In the genomic region with DNA sequence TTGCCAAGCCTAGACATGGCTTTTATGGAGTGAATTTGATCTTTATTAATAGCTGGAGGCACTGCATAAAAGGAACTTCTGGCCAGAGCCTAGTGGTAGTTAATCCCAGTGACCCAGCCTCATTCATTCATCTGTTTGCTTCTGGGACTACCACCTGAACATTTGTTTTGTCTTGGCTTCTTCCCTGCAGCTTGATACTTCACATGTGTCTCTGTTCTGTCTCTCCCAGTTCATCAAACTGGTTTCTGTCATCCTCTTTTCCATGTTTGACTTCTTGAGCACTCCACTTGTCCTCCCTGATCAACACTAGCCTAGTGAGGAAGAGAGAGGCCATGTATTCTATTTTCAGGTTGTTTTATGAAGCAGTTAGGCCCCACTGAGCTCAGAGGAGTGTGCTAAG, we compare ENCODE assay signal across 36 cellular contexts.
"Had no signal": no experiment of that assay in that cellular context is flagged by ENCODE, and none has a peak within 500 bp of the region (broad histone marks: within the 10 kb centered on the region; RNA-seq: fewer than 3 reads in every experiment).

No MANE protein-coding gene starts in this region.

- H3K9me3 Mint-ChIP-seq: activated CD8-positive, alpha-beta T cell treated with anti-CD3 and anti-CD28 coated beads for 36 hours; activated naive CD4-positive, alpha-beta T cell treated with anti-CD3 and anti-CD28 coated beads, Interleukin-2, amount 50 U/mL, for 24 hours; WTC11 had no signal

- H3K9me3 ChIP-seq: ascending aorta, breast epithelium had no signal

- ATAC-seq: activated CD4-positive, alpha-beta T cell treated with anti-CD3 and anti-CD28 coated beads for 36 hours; activated CD4-positive, CD25-positive, alpha-beta regulatory T cell treated with anti-CD3 and anti-CD28 coated beads, Interleukin-2, amount 50 U/mL, for 24 hours; activated CD8-positive, alpha-beta memory T cell treated with anti-CD3 and anti-CD28 coated beads, Interleukin-2, amount 10 ng/mL, durations not matched to agents 7 days and 5 days; activated CD8-positive, alpha-beta T cell treated with anti-CD3 and anti-CD28 coated beads for 36 hours; activated naive CD8-positive, alpha-beta T cell treated with anti-CD3 and anti-CD28 coated beads, Interleukin-2, amount 50 U/mL, for 24 hours; WTC11 had no signal

- H3K4me1 Mint-ChIP-seq: activated CD4-positive, alpha-beta T cell treated with anti-CD3 and anti-CD28 coated beads for 36 hours; activated CD4-positive, alpha-beta T cell treated with anti-CD3 and anti-CD28 coated beads, Interleukin-2, amount 10 ng/mL, durations not matched to agents 7 days and 5 days; activated CD8-positive, alpha-beta memory T cell treated with anti-CD3 and anti-CD28 coated beads, Interleukin-2, amount 10 ng/mL, durations not matched to agents 7 days and 5 days; activated naive CD4-positive, alpha-beta T cell treated with anti-CD3 and anti-CD28 coated beads, Interleukin-2, amount 10 ng/mL, durations not matched to agents 7 days and 5 days; activated naive CD4-positive, alpha-beta T cell treated with anti-CD3 and anti-CD28 coated beads, Interleukin-2, amount 50 U/mL, for 24 hours; activated naive CD8-positive, alpha-beta T cell treated with anti-CD3 and anti-CD28 coated beads, Interleukin-2, amount 10 ng/mL, durations not matched to agents 7 days and 5 days; activated naive CD8-positive, alpha-beta T cell treated with anti-CD3 and anti-CD28 coated beads, Interleukin-2, amount 50 U/mL, for 24 hours; central memory CD8-positive, alpha-beta T cell had no signal

- H3K27me3 ChIP-seq: ascending aorta, brain microvascular endothelial cell, breast epithelium had no signal

- H3K4me3 Mint-ChIP-seq: activated CD4-positive, alpha-beta T cell treated with anti-CD3 and anti-CD28 coated beads for 36 hours; activated CD4-positive, alpha-beta T cell treated with anti-CD3 and anti-CD28 coated beads, Interleukin-2, amount 10 ng/mL, durations not matched to agents 7 days and 5 days; activated CD8-positive, alpha-beta memory T cell treated with anti-CD3 and anti-CD28 coated beads, Interleukin-2, amount 10 ng/mL, durations not matched to agents 7 days and 5 days; activated CD8-positive, alpha-beta T cell treated with anti-CD3 and anti-CD28 coated beads for 36 hours; activated naive CD4-positive, alpha-beta T cell treated with anti-CD3 and anti-CD28 coated beads, Interleukin-2, amount 10 ng/mL, durations not matched to agents 7 days and 5 days; activated naive CD4-positive, alpha-beta T cell treated with anti-CD3 and anti-CD28 coated beads, Interleukin-2, amount 50 U/mL, for 24 hours; activated naive CD8-positive, alpha-beta T cell; activated naive CD8-positive, alpha-beta T cell treated with anti-CD3 and anti-CD28 coated beads, Interleukin-2, amount 10 ng/mL, durations not matched to agents 7 days and 5 days; activated naive CD8-positive, alpha-beta T cell treated with anti-CD3 and anti-CD28 coated beads, Interleukin-2, amount 50 U/mL, for 24 hours; central memory CD8-positive, alpha-beta T cell; T-helper 1 cell treated with Interleukin-12 subunit alpha and Interleukin-12 subunit beta and Interleukin-4 antibody, amounts not matched to agents 30 μg/mL and 1 μg/mL, for 36 hours; T-helper 2 cell treated with Interferon-gamma antibody and Interleukin-4, amounts not matched to agents 5 μg/mL and 100 μg/mL, for 36 hours; WTC11 had no signal

- H3K27ac Mint-ChIP-seq: activated CD4-positive, alpha-beta T cell treated with anti-CD3 and anti-CD28 coated beads for 36 hours; activated CD4-positive, alpha-beta T cell treated with anti-CD3 and anti-CD28 coated beads, Interleukin-2, amount 10 ng/mL, durations not matched to agents 7 days and 5 days; activated CD8-positive, alpha-beta memory T cell treated with anti-CD3 and anti-CD28 coated beads, Interleukin-2, amount 10 ng/mL, durations not matched to agents 7 days and 5 days; activated CD8-positive, alpha-beta T cell treated with anti-CD3 and anti-CD28 coated beads for 36 hours; activated naive CD4-positive, alpha-beta T cell treated with anti-CD3 and anti-CD28 coated beads, Interleukin-2, amount 10 ng/mL, durations not matched to agents 7 days and 5 days; activated naive CD4-positive, alpha-beta T cell treated with anti-CD3 and anti-CD28 coated beads, Interleukin-2, amount 50 U/mL, for 24 hours; activated naive CD8-positive, alpha-beta T cell; activated naive CD8-positive, alpha-beta T cell treated with anti-CD3 and anti-CD28 coated beads, Interleukin-2, amount 10 ng/mL, durations not matched to agents 7 days and 5 days; activated naive CD8-positive, alpha-beta T cell treated with anti-CD3 and anti-CD28 coated beads, Interleukin-2, amount 50 U/mL, for 24 hours; activated T-helper 2 cell treated with anti-CD3 and anti-CD28 coated beads, Interferon-gamma antibody, Interleukin-2, Interleukin-4, amounts not matched to agents 10 μg/mL and 5 μg/mL and 100 μg/mL, durations not matched to agents 14 hours and 24 hours and 36 hours; T-helper 1 cell treated with Interleukin-12 subunit alpha and Interleukin-12 subunit beta and Interleukin-4 antibody, amounts not matched to agents 30 μg/mL and 1 μg/mL, for 36 hours; T-helper 2 cell treated with Interferon-gamma antibody and Interleukin-4, amounts not matched to agents 5 μg/mL and 100 μg/mL, for 36 hours; WTC11 had no signal

- DNase-seq: activated CD4-positive, alpha-beta T cell treated with anti-CD3 and anti-CD28 coated beads for 1 hour; activated CD4-positive, alpha-beta T cell treated with anti-CD3 and anti-CD28 coated beads for 36 hours; activated CD4-positive, alpha-beta T cell treated with anti-CD3 and anti-CD28 coated beads for 48 hours; activated CD4-positive, alpha-beta T cell treated with anti-CD3 and anti-CD28 coated beads, Interleukin-2, amount 10 ng/mL, durations not matched to agents 7 days and 5 days; activated CD4-positive, alpha-beta T cell treated with anti-CD3 and anti-CD28 coated beads, Interleukin-2, amount 50 U/mL, for 48 hours; activated CD4-positive, CD25-positive, alpha-beta regulatory T cell; activated CD8-positive, alpha-beta memory T cell treated with anti-CD3 and anti-CD28 coated beads for 24 hours; activated CD8-positive, alpha-beta memory T cell treated with anti-CD3 and anti-CD28 coated beads, Interleukin-2, amount 10 ng/mL, durations not matched to agents 7 days and 5 days; activated CD8-positive, alpha-beta T cell treated with anti-CD3 and anti-CD28 coated beads for 36 hours; activated effector memory CD4-positive, alpha-beta T cell treated with Interleukin-2 at 50 U/mL for 16 hours; activated gamma-delta T cell; activated naive CD4-positive, alpha-beta T cell treated with anti-CD3 and anti-CD28 coated beads, Interleukin-2, amount 10 ng/mL, durations not matched to agents 7 days and 5 days; activated naive CD4-positive, alpha-beta T cell treated with Interleukin-2 at 50 U/mL for 16 hours; activated naive CD8-positive, alpha-beta T cell treated with anti-CD3 and anti-CD28 coated beads, Interleukin-2, amount 10 ng/mL, durations not matched to agents 7 days and 5 days; activated naive CD8-positive, alpha-beta T cell treated with anti-CD3 and anti-CD28 coated beads, Interleukin-2, amount 50 U/mL, for 24 hours; activated T-cell treated with anti-CD3 and anti-CD28 coated beads for 4 hours; activated T-cell treated with anti-CD3 and anti-CD28 coated beads, Interleukin-2, amount 50 U/mL, for 1 hour; activated T-cell treated with anti-CD3 and anti-CD28 coated beads, Interleukin-2, amount 50 U/mL, for 48 hours; amygdala; brain microvascular endothelial cell; cerebellar nuclear complex; SW 1271; T-helper 1 cell; T-helper 2 cell; T-helper 9 cell; WERI-Rb-1 had no signal

- H3K4me3 ChIP-seq: ascending aorta, breast epithelium had no signal

- H3K36me3 Mint-ChIP-seq: activated CD8-positive, alpha-beta memory T cell treated with anti-CD3 and anti-CD28 coated beads, Interleukin-2, amount 10 ng/mL, durations not matched to agents 7 days and 5 days; activated naive CD4-positive, alpha-beta T cell treated with anti-CD3 and anti-CD28 coated beads, Interleukin-2, amount 10 ng/mL, durations not matched to agents 7 days and 5 days; activated naive CD4-positive, alpha-beta T cell treated with anti-CD3 and anti-CD28 coated beads, Interleukin-2, amount 50 U/mL, for 24 hours; activated naive CD8-positive, alpha-beta T cell; activated naive CD8-positive, alpha-beta T cell treated with anti-CD3 and anti-CD28 coated beads, Interleukin-2, amount 10 ng/mL, durations not matched to agents 7 days and 5 days; WTC11 had no signal

- H3K27me3 Mint-ChIP-seq: activated CD4-positive, alpha-beta T cell treated with anti-CD3 and anti-CD28 coated beads for 36 hours; activated CD4-positive, alpha-beta T cell treated with anti-CD3 and anti-CD28 coated beads, Interleukin-2, amount 10 ng/mL, durations not matched to agents 7 days and 5 days; activated CD8-positive, alpha-beta memory T cell treated with anti-CD3 and anti-CD28 coated beads, Interleukin-2, amount 10 ng/mL, durations not matched to agents 7 days and 5 days; activated CD8-positive, alpha-beta T cell treated with anti-CD3 and anti-CD28 coated beads for 36 hours; activated naive CD4-positive, alpha-beta T cell treated with anti-CD3 and anti-CD28 coated beads, Interleukin-2, amount 10 ng/mL, durations not matched to agents 7 days and 5 days; activated naive CD4-positive, alpha-beta T cell treated with anti-CD3 and anti-CD28 coated beads, Interleukin-2, amount 50 U/mL, for 24 hours; activated naive CD8-positive, alpha-beta T cell; activated naive CD8-positive, alpha-beta T cell treated with anti-CD3 and anti-CD28 coated beads, Interleukin-2, amount 10 ng/mL, durations not matched to agents 7 days and 5 days; activated naive CD8-positive, alpha-beta T cell treated with anti-CD3 and anti-CD28 coated beads, Interleukin-2, amount 50 U/mL, for 24 hours; central memory CD8-positive, alpha-beta T cell had no signal

- H3K4me1 ChIP-seq: ascending aorta, breast epithelium had no signal

- H3K36me3 ChIP-seq: ascending aorta, brain microvascular endothelial cell, breast epithelium, WERI-Rb-1 had no signal

- H3K27ac ChIP-seq: ascending aorta, brain microvascular endothelial cell, WERI-Rb-1 had no signal
